10 cellular contexts compared by ENCODE assay signal in the genomic region with DNA sequence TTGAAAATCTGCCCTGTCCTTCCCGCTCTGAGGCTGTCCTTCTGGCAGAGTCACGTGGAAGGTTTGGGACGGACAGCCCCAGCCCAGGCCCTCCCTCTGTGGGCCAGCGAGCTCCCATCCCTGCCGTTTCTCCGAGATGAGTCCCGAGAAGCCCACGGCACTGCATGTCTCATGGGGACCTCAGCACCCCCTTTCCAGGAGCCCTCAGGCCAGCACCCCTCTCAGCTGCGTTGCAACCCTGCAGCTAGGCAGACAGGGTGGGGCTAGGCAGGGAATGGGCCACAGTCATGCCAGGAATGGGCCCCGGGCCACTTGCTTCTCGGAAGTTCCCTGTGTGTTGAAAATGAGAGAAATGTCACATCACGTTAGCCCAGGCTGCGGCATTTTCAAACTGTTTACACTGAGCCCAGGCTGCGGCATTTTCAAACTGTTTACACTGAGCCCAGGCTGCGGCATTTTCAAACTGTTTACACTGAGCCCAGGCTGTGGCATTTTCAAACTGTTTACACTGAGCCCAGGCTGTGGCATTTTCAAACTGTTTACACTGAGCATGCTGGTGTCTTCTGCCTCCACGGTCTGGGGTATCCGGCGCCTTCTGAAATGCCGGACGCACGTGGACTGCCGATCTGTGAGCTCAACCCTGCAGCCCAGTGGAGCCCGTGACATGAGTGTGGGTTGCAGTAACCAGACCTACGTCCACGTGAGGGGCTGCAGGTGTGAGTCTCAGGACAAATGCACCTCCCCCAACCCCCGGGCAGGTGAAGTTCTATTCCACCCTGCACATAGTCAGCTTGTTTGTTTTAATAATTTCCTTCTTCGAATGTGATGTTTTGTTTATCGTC. TPM values are rescaled to one million over a fixed set of nuclear protein-coding genes. Genes with fewer than 3 reads are reported as not detected.
DNase-seq lines count a peak whose midpoint lies in the region; ATAC-seq, FAIRE-seq and TF ChIP-seq lines count a peak whose summit lies in the region.
"Had no signal": no experiment of that assay in that cellular context is flagged by ENCODE, and none has a peak within 500 bp of the region (broad histone marks: within the 10 kb centered on the region; RNA-seq: fewer than 3 reads in every experiment).

No MANE protein-coding gene starts in this region.

- 28% methylated on average over 3 of the region's 28 CpGs; no CpG with 5 or more reads in 1 of the 2 donors for WGBS in gastroesophageal sphincter (ENCODE audit: low coverage in 1 of 2), 2 donors
- 51 to 55% methylated on average over 28 of the region's 28 CpGs for WGBS in pancreas, 2 donors

- no peak for TF ChIP-seq EP300 in gastroesophageal sphincter (IDR thresholded peaks at IDR 0.05)

- H3K27me3 ChIP-seq in gastroesophageal sphincter (no peaks in the 10 kb centered on the region), pancreas (no peaks in the 10 kb centered on the region)

- TF ChIP-seq POLR2A in gastroesophageal sphincter (IDR thresholded peaks at IDR 0.05), result no peak

- TF ChIP-seq CTCF in VCaP (conservative IDR thresholded peaks at IDR 0.05) (no peak), gastroesophageal sphincter (IDR thresholded peaks at IDR 0.05) (peak in 1 of 4 experiments; percentile 12), pancreas (IDR thresholded peaks at IDR 0.05) (no peak)

- H3K4me3 ChIP-seq in gastroesophageal sphincter (peak overlapping the region in 1 of 2 donors; percentile 37), pancreas (peak overlapping the region in 1 of 4 donors; percentile 15)

- intact Hi-C loops in pancreas (cut with DNase I), result no loop called here

- no peak for FAIRE-seq in pancreas (lab: Jason Lieb, UNC)
- FAIRE-seq: A204.1 had no signal

- H3K27ac ChIP-seq in VCaP, result peak overlapping the region; percentile 96
- peak overlapping the region; percentile 69 to 95 (median 84) for H3K27ac ChIP-seq in gastroesophageal sphincter
- peak overlapping the region; percentile 2 to 81 (median 42) for H3K27ac ChIP-seq in pancreas

- H3K4me1 ChIP-seq in gastroesophageal sphincter, result peaks cover 5 to 75% (median 55%) of the 10 kb centered on the region in 3 donors
- H3K4me1 ChIP-seq in pancreas, result peaks cover 8 to 28% (median 12%) of the 10 kb centered on the region in 3 donors

- DNase-seq in A172 (ENCODE audit: low spot score) (peak; percentile 16), pancreas (peak in 4 of 6 donors; percentile 53 to 81 (median 74)), COLO829 (ENCODE audit: low spot score) (no peak), NOMO-1 (lab: John Stamatoyannopoulos, UW; ENCODE audit: unreplicated experiment in 2 of 2) (no peak), NCI-H2171 treated with DMSO at 0.1 percent for 48 hours (lab: John Stamatoyannopoulos, UW) (no peak)
- no peak for DNase-seq in stimulated activated CD4-positive, alpha-beta T cell treated with anti-CD3 and anti-CD28 coated beads, Interleukin-15, amount 100 ng/mL, for 24 hours
- DNase-seq: NCI-H446 treated with DMSO at 0.1 percent for 48 hours had no signal

- ATAC-seq in gastroesophageal sphincter (peak; percentile 80), pancreas (peak; percentile 51 to 82 (median 72))

- no peaks in the 10 kb centered on the region for H3K36me3 ChIP-seq in gastroesophageal sphincter
- no peaks in the 10 kb centered on the region for H3K36me3 ChIP-seq in pancreas

- H3K9me3 ChIP-seq in gastroesophageal sphincter (no peaks in the 10 kb centered on the region), pancreas (no peaks in the 10 kb centered on the region)

RNA-seq across cellular contexts. Expression of a gene that starts 42.6 kb away (rescaled TPM):
- total RNA-seq in A172 (2014; rRNA removed; shearing (Covaris generic)), result 27.1 and 30.2 TPM in 2 replicates
- total RNA-seq in gastroesophageal sphincter, result 10 to 100 TPM; 41.9 to 87.5 (median 73.6) TPM
- total RNA-seq in pancreas, result 10 to 100 TPM in 3 of 6 donors, 1 to 10 TPM in 3; 8.9 to 43.1 (median 11.2) TPM
- 10 to 100 TPM; 14.2 to 16.9 TPM for polyA plus RNA-seq in pancreas

RNA-seq across cellular contexts. Expression of a gene that starts 55.0 kb away (rescaled TPM):
- not detected in 2 replicates for total RNA-seq in A172 (2014; rRNA removed; shearing (Covaris generic))
- total RNA-seq in gastroesophageal sphincter, result not detected
- not detected for total RNA-seq in pancreas
- not detected for polyA plus RNA-seq in pancreas

Comparison
In these comparisons a context has a peak if more than half of its experiments do, and no peak if none do; other contexts are left out.
1. DNase-seq: peak in A172 (single experiment) and pancreas (4 of 6); none in COLO829 (single experiment), NOMO-1 (0 of 2), NCI-H2171 treated with DMSO at 0.1 percent for 48 hours (single experiment) and stimulated activated CD4-positive, alpha-beta T cell treated with anti-CD3 and anti-CD28 coated beads, Interleukin-15, amount 100 ng/mL, for 24 hours (single experiment).
2. H3K27ac ChIP-seq: peak in every context shown above with its lines; median percentile 96 in VCaP; 84 in gastroesophageal sphincter; 42 in pancreas.